Comparison of ENCODE assay signal across 8 cellular contexts in genomic region chr17:75864448-75864871, GRCh38. TPM values are rescaled to one million over a fixed set of nuclear protein-coding genes. Genes with fewer than 3 reads are reported as not detected.
DNase-seq lines count a peak whose midpoint lies in the region; ATAC-seq lines count a peak whose summit lies in the region.

No MANE protein-coding gene starts in this region.

- intact Hi-C loops in left cardiac atrium (cut with DNase I) = no loop called here

- H3K27me3 Mint-ChIP-seq in activated CD8-positive, alpha-beta T cell treated with anti-CD3 and anti-CD28 coated beads, Interleukin-2, amount 10 ng/mL, durations not matched to agents 7 days and 5 days (ENCODE audit: low read depth) = no peaks in the 10 kb centered on the region

- no peaks in the 10 kb centered on the region for H3K9me3 Mint-ChIP-seq in activated CD8-positive, alpha-beta T cell treated with anti-CD3 and anti-CD28 coated beads, Interleukin-2, amount 10 ng/mL, durations not matched to agents 7 days and 5 days (ENCODE audit: insufficient read depth)

- POLR2A ChIA-PET in activated CD8-positive, alpha-beta T cell treated with anti-CD3 and anti-CD28 coated beads, Interleukin-2, amount 10 ng/mL, durations not matched to agents 7 days and 5 days (lab: Charles Lee) = interaction anchor here (0.6 to 1.9 kb wide), 7 partner anchors 9 to 108 kb away, joined by 3 to 13 read pairs (median 4); partner anchors contain the start of gene WBP2

- peak overlapping the region; percentile 39 for H3K4me3 Mint-ChIP-seq in activated CD8-positive, alpha-beta T cell treated with anti-CD3 and anti-CD28 coated beads, Interleukin-2, amount 10 ng/mL, durations not matched to agents 7 days and 5 days

- peak; percentile 93 for ATAC-seq in GM19438 (IDR thresholded peaks at IDR 0.05; ENCODE audit: low read depth, unreplicated experiment)
- ATAC-seq in HG03354 (IDR thresholded peaks at IDR 0.05; ENCODE audit: poor library complexity, severe bottlenecking, unreplicated experiment) = peak; percentile 93
- peak; percentile 88 for ATAC-seq in activated CD8-positive, alpha-beta T cell treated with anti-CD3 and anti-CD28 coated beads, Interleukin-2, amount 10 ng/mL, durations not matched to agents 7 days and 5 days
- ATAC-seq in left cardiac atrium = peak; percentile 79 to 90
- ATAC-seq in stimulated activated naive CD8-positive, alpha-beta T cell treated with anti-CD3 and anti-CD28 coated beads, Interleukin-15, Interleukin-2, amounts not matched to agents 100 U/mL and 50 U/mL, for 24 hours = peak; percentile 86

- H3K36me3 Mint-ChIP-seq in activated CD8-positive, alpha-beta T cell treated with anti-CD3 and anti-CD28 coated beads, Interleukin-2, amount 10 ng/mL, durations not matched to agents 7 days and 5 days (ENCODE audit: low read depth) = no peaks in the 10 kb centered on the region

- CTCF ChIA-PET in activated CD8-positive, alpha-beta T cell treated with anti-CD3 and anti-CD28 coated beads, Interleukin-2, amount 10 ng/mL, durations not matched to agents 7 days and 5 days (lab: Charles Lee) = interaction anchor here (0.7 to 11.9 kb wide), 8 partner anchors 9 to 117 kb away, joined by 3 to 307 read pairs (median 3); partner anchors contain the start of genes TRIM47 and WBP2

- peak overlapping the region; percentile 83 for H3K27ac Mint-ChIP-seq in activated CD8-positive, alpha-beta T cell treated with anti-CD3 and anti-CD28 coated beads, Interleukin-2, amount 10 ng/mL, durations not matched to agents 7 days and 5 days

- H3K4me1 Mint-ChIP-seq in activated CD8-positive, alpha-beta T cell treated with anti-CD3 and anti-CD28 coated beads, Interleukin-2, amount 10 ng/mL, durations not matched to agents 7 days and 5 days (ENCODE audit: low read depth) = peaks cover 29% of the 10 kb centered on the region

- DNase-seq in EH (ENCODE audit: low read depth) (peak; percentile 70), left cardiac atrium (peak; percentile 72), kidney tubule cell (ENCODE audit: low spot score) (no peak), HUDEP-2 (lab: John Stamatoyannopoulos, UW; ENCODE audit: unreplicated experiment in 76 of 76) (no peak)
- DNase-seq in activated CD8-positive, alpha-beta T cell treated with anti-CD3 and anti-CD28 coated beads, Interleukin-2, amount 10 ng/mL, durations not matched to agents 7 days and 5 days = peak; percentile 74
- DNase-seq in stimulated activated naive CD8-positive, alpha-beta T cell treated with anti-CD3 and anti-CD28 coated beads, Interleukin-15, Interleukin-2, amounts not matched to agents 100 U/mL and 50 U/mL, for 24 hours = peak; percentile 57

RNA-seq across cellular contexts. Expression of gene WBP2, which starts 9.3 kb away (rescaled TPM):
- 10 to 100 TPM; 64.3 to 68.6 TPM for total RNA-seq in activated CD8-positive, alpha-beta T cell treated with anti-CD3 and anti-CD28 coated beads, Interleukin-2, amount 10 ng/mL, durations not matched to agents 7 days and 5 days
- total RNA-seq in left cardiac atrium = 100 to 1,000 TPM; 106 to 122 TPM

RNA-seq across cellular contexts. Expression of gene TRIM47, which starts 13.9 kb away (rescaled TPM):
- total RNA-seq in activated CD8-positive, alpha-beta T cell treated with anti-CD3 and anti-CD28 coated beads, Interleukin-2, amount 10 ng/mL, durations not matched to agents 7 days and 5 days = 10 to 100 TPM; 31.4 to 36.8 TPM
- 10 to 100 TPM; 22.9 to 25.3 TPM for total RNA-seq in left cardiac atrium

RNA-seq across cellular contexts. Expression of gene UNC13D, which starts 20.3 kb away (rescaled TPM):
- total RNA-seq in activated CD8-positive, alpha-beta T cell treated with anti-CD3 and anti-CD28 coated beads, Interleukin-2, amount 10 ng/mL, durations not matched to agents 7 days and 5 days = 100 to 1,000 TPM; 234 to 249 TPM
- total RNA-seq in left cardiac atrium = 10 to 100 TPM; 22.1 to 34.0 TPM

RNA-seq across cellular contexts. Expression of gene TRIM65, which starts 32.3 kb away (rescaled TPM):
- 10 to 100 TPM; 35.8 to 37.3 TPM for total RNA-seq in activated CD8-positive, alpha-beta T cell treated with anti-CD3 and anti-CD28 coated beads, Interleukin-2, amount 10 ng/mL, durations not matched to agents 7 days and 5 days
- total RNA-seq in left cardiac atrium = 1 to 10 TPM; 8.4 to 9.9 TPM

RNA-seq across cellular contexts. Expression of gene MRPL38, which starts 40.2 kb away (rescaled TPM):
- total RNA-seq in activated CD8-positive, alpha-beta T cell treated with anti-CD3 and anti-CD28 coated beads, Interleukin-2, amount 10 ng/mL, durations not matched to agents 7 days and 5 days = 100 to 1,000 TPM in 1 of 2 experiments, 10 to 100 TPM in 1; 89.0 to 113 TPM
- 10 to 100 TPM; 73.7 to 83.4 TPM for total RNA-seq in left cardiac atrium

Comparison
In these comparisons a context has a peak if more than half of its experiments do, and no peak if none do; other contexts are left out.
1. DNase-seq: peak in EH (single experiment), activated CD8-positive, alpha-beta T cell treated with anti-CD3 and anti-CD28 coated beads, Interleukin-2, amount 10 ng/mL, durations not matched to agents 7 days and 5 days (single experiment), left cardiac atrium (single experiment) and stimulated activated naive CD8-positive, alpha-beta T cell treated with anti-CD3 and anti-CD28 coated beads, Interleukin-15, Interleukin-2, amounts not matched to agents 100 U/mL and 50 U/mL, for 24 hours (single experiment); none in kidney tubule cell (single experiment) and HUDEP-2 (0 of 76).
2. RNA of gene UNC13D, which starts 20.3 kb away (total RNA-seq): 234 to 249 TPM in activated CD8-positive, alpha-beta T cell treated with anti-CD3 and anti-CD28 coated beads, Interleukin-2, amount 10 ng/mL, durations not matched to agents 7 days and 5 days; 22.1 to 34.0 TPM in left cardiac atrium; every median in the first group is over 4 times any median in the second.
3. Peak in every context shown above with its lines, with median percentiles within 50 percentile points of each other: ATAC-seq.